ENCODE assay signal across 22 cellular contexts in genomic region chr10:83678850-83679249, GRCh38.
DNase-seq lines count a peak whose midpoint lies in the region; ATAC-seq and TF ChIP-seq lines count a peak whose summit lies in the region.
"Had no signal": no experiment of that assay in that cellular context is flagged by ENCODE, and none has a peak within 500 bp of the region (broad histone marks: within the 10 kb centered on the region; RNA-seq: fewer than 3 reads in every experiment).

No MANE protein-coding gene starts in this region.

- no peaks in the 10 kb centered on the region for H3K27me3 ChIP-seq in tibial artery
- H3K27me3 ChIP-seq: BLaER1, right lobe of liver had no signal

- H3K4me3 ChIP-seq in tibial artery: no peak overlapping the region
- H3K4me3 ChIP-seq: BLaER1, lower lobe of right lung, right lobe of liver had no signal

- TF ChIP-seq CTCF in tibial artery (IDR thresholded peaks at IDR 0.05): no peak
- TF ChIP-seq CTCF in GM20000 (IDR thresholded peaks at IDR 0.05; ENCODE audit: extremely low read depth, missing control alignments): no peak

- H3K4me1 ChIP-seq in tibial artery: no peaks in the 10 kb centered on the region
- H3K4me1 ChIP-seq: BLaER1, lower lobe of right lung, parathyroid adenoma, right lobe of liver had no signal

- H3K36me3 ChIP-seq in tibial artery: no peaks in the 10 kb centered on the region
- H3K36me3 ChIP-seq: BLaER1, lower lobe of right lung, right lobe of liver, WERI-Rb-1 had no signal

- no peak overlapping the region for H3K27ac ChIP-seq in tibial artery
- H3K27ac ChIP-seq: BLaER1, lower lobe of right lung, parathyroid adenoma, right lobe of liver, WERI-Rb-1 had no signal

- ATAC-seq in GM18498 (IDR thresholded peaks at IDR 0.05; ENCODE audit: unreplicated experiment): peak; percentile 28
- ATAC-seq in GM19395 (IDR thresholded peaks at IDR 0.05; ENCODE audit: unreplicated experiment): peak; percentile 23
- peak; percentile 47 for ATAC-seq in HG02852 (IDR thresholded peaks at IDR 0.05; ENCODE audit: unreplicated experiment)
- peak; percentile 27 for ATAC-seq in HG03520 (IDR thresholded peaks at IDR 0.05; ENCODE audit: unreplicated experiment)
- ATAC-seq: lower lobe of right lung, right lobe of liver had no signal

- intact Hi-C loops in tibial artery (cut with DNase I; ENCODE audit: low total_unique reads): no loop called here

- no peaks in the 10 kb centered on the region for H3K9me3 ChIP-seq in tibial artery
- H3K9me3 ChIP-seq: BLaER1, lower lobe of right lung, right lobe of liver had no signal

- DNase-seq in SIG-M5 (lab: John Stamatoyannopoulos, UW): no peak
- no peak for DNase-seq in tibial artery
- DNase-seq in DMS153 treated with DMSO at 0.1 percent for 48 hours (lab: John Stamatoyannopoulos, UW; ENCODE audit: unreplicated experiment): no peak
- no peak for DNase-seq in GM20000 (ENCODE audit: low spot score)
- DNase-seq: activated CD4-positive, alpha-beta T cell treated with anti-CD3 and anti-CD28 coated beads, Interleukin-2, amount 50 U/mL, for 1 hour; activated effector memory CD4-positive, alpha-beta T cell treated with anti-CD3 and anti-CD28 coated beads, Interleukin-2, amount 50 U/mL, for 16 hours; cerebellar nuclear complex; COR-L47; DND-41; lower lobe of right lung; NCI-H146; NCI-H446 treated with DMSO at 0.1 percent for 48 hours; OCI-M1; right lobe of liver; T-helper 9 cell; WERI-Rb-1 had no signal
